In the genomic region with DNA sequence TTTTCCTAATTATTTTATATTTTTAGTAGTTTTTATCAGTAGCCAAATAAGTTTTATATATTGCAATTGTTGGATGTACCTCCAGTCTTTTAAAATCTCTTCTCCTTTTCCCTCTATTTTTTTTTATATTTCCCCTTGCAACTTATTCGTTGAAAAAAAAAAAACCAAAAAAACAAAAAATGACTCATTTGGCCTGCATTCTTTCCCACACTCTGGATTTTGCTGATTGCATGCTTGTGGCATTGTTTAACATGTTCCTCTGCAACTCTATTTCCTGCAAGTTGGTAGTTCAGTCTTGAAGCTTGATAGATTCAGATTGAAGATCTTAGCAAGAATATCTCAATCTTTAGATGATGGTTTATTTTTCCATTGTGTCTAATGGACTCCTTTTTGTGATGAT, we compare ENCODE assay signal across 1 cellular context.
TF ChIP-seq lines count a peak whose summit lies in the region.

No MANE protein-coding gene starts in this region.

TF ChIP-seq in IMR-90, 13 proteins besides CTCF, POLR2A, EP300 and RAD21:
- TF ChIP-seq, protein P1, sequence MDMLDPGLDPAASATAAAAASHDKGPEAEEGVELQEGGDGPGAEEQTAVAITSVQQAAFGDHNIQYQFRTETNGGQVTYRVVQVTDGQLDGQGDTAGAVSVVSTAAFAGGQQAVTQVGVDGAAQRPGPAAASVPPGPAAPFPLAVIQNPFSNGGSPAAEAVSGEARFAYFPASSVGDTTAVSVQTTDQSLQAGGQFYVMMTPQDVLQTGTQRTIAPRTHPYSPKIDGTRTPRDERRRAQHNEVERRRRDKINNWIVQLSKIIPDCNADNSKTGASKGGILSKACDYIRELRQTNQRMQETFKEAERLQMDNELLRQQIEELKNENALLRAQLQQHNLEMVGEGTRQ (IDR thresholded peaks at IDR 0.05; ENCODE audit: low read depth, low read length), result no peak
- TF ChIP-seq MAFK (IDR thresholded peaks at IDR 0.05; ENCODE audit: low read depth, low read length) (peak; percentile 84), NFE2L2 (IDR thresholded peaks at IDR 0.05; ENCODE audit: low read depth, low read length) (peak; percentile 54), FOS (IDR thresholded peaks at IDR 0.05; ENCODE audit: low read depth, low read length) (peak; percentile 67; the same call in 1 of the 2 replicates), CEBPB (IDR thresholded peaks at IDR 0.05; ENCODE audit: low read depth, low read length) (peak; percentile 53; the same call in 1 of the 2 replicates)
